21 cellular contexts compared by ENCODE assay signal in the genomic region with DNA sequence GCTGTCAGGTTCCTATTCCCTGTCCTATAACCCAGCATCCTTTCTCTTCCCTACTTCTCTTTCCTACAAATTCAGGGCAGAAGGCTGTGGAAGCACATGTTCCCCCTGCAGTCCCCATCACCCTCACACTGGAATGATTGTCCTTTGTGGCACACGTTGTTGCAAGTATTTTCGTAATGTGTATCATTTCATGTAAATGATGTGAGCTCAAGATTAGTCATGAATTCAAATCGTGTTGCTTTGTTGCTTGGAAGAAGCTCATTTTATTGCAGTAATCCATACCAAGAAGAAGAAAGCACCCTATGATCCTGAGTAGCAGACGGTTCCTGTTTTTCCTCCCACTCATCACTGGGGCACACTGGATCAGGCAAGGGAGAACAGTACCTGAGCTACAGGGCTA.
"Had no signal": no experiment of that assay in that cellular context is flagged by ENCODE, and none has a peak within 500 bp of the region (broad histone marks: within the 10 kb centered on the region; RNA-seq: fewer than 3 reads in every experiment).

No MANE protein-coding gene starts in this region.

- DNase-seq: activated CD4-positive, alpha-beta memory T cell treated with anti-CD3 and anti-CD28 coated beads for 36 hours; activated CD4-positive, alpha-beta T cell treated with anti-CD3 and anti-CD28 coated beads for 48 hours; activated naive CD4-positive, alpha-beta T cell treated with Interleukin-2 at 50 U/mL for 16 hours; activated naive CD8-positive, alpha-beta T cell treated with anti-CD3 and anti-CD28 coated beads for 36 hours; activated T-cell treated with anti-CD3 and anti-CD28 coated beads, Interleukin-2, amount 50 U/mL, for 48 hours; effector memory CD4-positive, alpha-beta T cell; esophagus squamous epithelium; heart right ventricle; kidney; lower lobe of right lung; naive thymus-derived CD8-positive, alpha-beta T cell; stimulated activated CD4-positive, alpha-beta T cell treated with anti-CD3 and anti-CD28 coated beads, Interleukin-15, amount 100 ng/mL, for 24 hours; stimulated activated CD4-positive, alpha-beta T cell treated with anti-CD3 and anti-CD28 coated beads, Interleukin-2, amount 100 ng/mL, for 48 hours; stimulated activated naive CD4-positive, alpha-beta T cell; SW 1271; T-helper 17 cell; upper lobe of left lung had no signal

- H3K9ac ChIP-seq: neural progenitor cell had no signal

- H3K9me3 ChIP-seq: esophagus squamous epithelium, heart right ventricle, lower lobe of right lung, upper lobe of left lung had no signal

- H3K27me3 ChIP-seq: cardiac muscle cell, esophagus squamous epithelium, heart right ventricle, neural progenitor cell, upper lobe of left lung had no signal

- H3K9me3 Mint-ChIP-seq: activated naive CD8-positive, alpha-beta T cell treated with anti-CD3 and anti-CD28 coated beads for 36 hours; naive thymus-derived CD8-positive, alpha-beta T cell had no signal

- H3K27ac Mint-ChIP-seq: activated CD4-positive, alpha-beta memory T cell treated with anti-CD3 and anti-CD28 coated beads for 36 hours; activated naive CD8-positive, alpha-beta T cell treated with anti-CD3 and anti-CD28 coated beads for 36 hours; dendritic cell treated with granulocyte-macrophage colony-stimulating factor and Interleukin-4, amounts not matched to agents 40 ng/mL and 50 ng/mL, for 4 days; naive thymus-derived CD8-positive, alpha-beta T cell; neural progenitor cell; T-helper 17 cell had no signal

- H3K4me1 ChIP-seq: esophagus squamous epithelium, lower lobe of right lung, upper lobe of left lung had no signal

- H3K4me1 Mint-ChIP-seq: activated naive CD8-positive, alpha-beta T cell treated with anti-CD3 and anti-CD28 coated beads for 36 hours; naive thymus-derived CD8-positive, alpha-beta T cell; T-helper 17 cell had no signal

- H3K4me3 ChIP-seq: cardiac muscle cell, esophagus squamous epithelium, heart right ventricle, lower lobe of right lung, neural progenitor cell, smooth muscle cell, upper lobe of left lung had no signal

- H3K27ac ChIP-seq: cardiac muscle cell, esophagus squamous epithelium, heart right ventricle, lower lobe of right lung, neural progenitor cell, upper lobe of left lung had no signal

- H3K4me3 Mint-ChIP-seq: activated CD4-positive, alpha-beta memory T cell treated with anti-CD3 and anti-CD28 coated beads for 36 hours; activated naive CD8-positive, alpha-beta T cell treated with anti-CD3 and anti-CD28 coated beads for 36 hours; dendritic cell treated with granulocyte-macrophage colony-stimulating factor and Interleukin-4, amounts not matched to agents 40 ng/mL and 50 ng/mL, for 4 days; naive thymus-derived CD8-positive, alpha-beta T cell; neural progenitor cell; T-helper 17 cell had no signal

- H3K4me2 ChIP-seq: neural progenitor cell, smooth muscle cell had no signal

- H2AFZ ChIP-seq: neural progenitor cell had no signal

- H3K36me3 Mint-ChIP-seq: activated CD4-positive, alpha-beta memory T cell treated with anti-CD3 and anti-CD28 coated beads for 36 hours; activated naive CD8-positive, alpha-beta T cell treated with anti-CD3 and anti-CD28 coated beads for 36 hours; naive thymus-derived CD8-positive, alpha-beta T cell had no signal

- H3K36me3 ChIP-seq: cardiac muscle cell, esophagus squamous epithelium, heart right ventricle, lower lobe of right lung, neural progenitor cell, upper lobe of left lung had no signal
